ENCODE assay signal across 10 cellular contexts in the genomic region with DNA sequence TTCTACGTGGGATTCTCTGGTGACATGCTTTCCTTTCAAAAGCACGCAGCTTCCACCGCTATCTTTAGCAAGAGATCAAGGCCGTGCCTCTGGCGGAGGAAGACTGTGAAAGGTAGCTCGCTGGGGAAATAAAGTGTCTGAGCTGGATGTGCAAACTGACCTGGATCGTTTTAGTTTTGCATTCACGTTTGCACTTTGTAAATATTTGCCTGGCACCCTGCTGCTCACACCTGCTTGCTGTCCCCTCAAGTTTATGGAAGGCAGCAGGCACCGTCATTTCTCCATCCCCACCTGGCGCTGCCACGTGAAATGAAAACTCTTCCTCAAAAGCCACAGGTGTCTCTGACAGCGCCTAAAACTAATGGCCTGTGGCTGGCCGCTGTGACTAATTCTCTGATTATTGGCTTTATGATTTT. TPM values are rescaled to one million over a fixed set of nuclear protein-coding genes. Genes with fewer than 3 reads are reported as not detected.
DNase-seq lines count a peak whose midpoint lies in the region; ATAC-seq, FAIRE-seq and TF ChIP-seq lines count a peak whose summit lies in the region.
"Had no signal": no experiment of that assay in that cellular context is flagged by ENCODE, and none has a peak within 500 bp of the region (broad histone marks: within the 10 kb centered on the region; RNA-seq: fewer than 3 reads in every experiment).

No MANE protein-coding gene starts in this region.

- no peaks in the 10 kb centered on the region for H3K27me3 ChIP-seq in psoas muscle (ENCODE audit: insufficient read depth in 3 of 3, low read length in 2 of 3)
- peaks cover 0 to 5% (median 0%) of the 10 kb centered on the region in 3 donors for H3K27me3 ChIP-seq in sigmoid colon
- H3K27me3 ChIP-seq in trophoblast cell (ENCODE audit: insufficient read depth, low read length): no peaks in the 10 kb centered on the region

- H3K23ac ChIP-seq in trophoblast cell (ENCODE audit: low read length): no peak overlapping the region

- TF ChIP-seq POLR2A in sigmoid colon (IDR thresholded peaks at IDR 0.05): no peak

- H3K27ac ChIP-seq in psoas muscle (peak overlapping the region; percentile 19), sigmoid colon (no peak overlapping the region), trophoblast cell (ENCODE audit: low read depth, low read length) (no peak overlapping the region)
- H3K27ac ChIP-seq: left lung had no signal

- H3K36me3 ChIP-seq in psoas muscle (ENCODE audit: insufficient read depth in 1 of 2, low read depth in 1 of 2): no peaks in the 10 kb centered on the region
- H3K36me3 ChIP-seq in sigmoid colon: no peaks in the 10 kb centered on the region
- no peaks in the 10 kb centered on the region for H3K36me3 ChIP-seq in trophoblast cell (ENCODE audit: control insufficient read depth in 1 of 2, insufficient read depth in 2 of 2, low read length in 2 of 2)
- H3K36me3 ChIP-seq: left lung had no signal

- H3K9me3 ChIP-seq in psoas muscle (no peaks in the 10 kb centered on the region), sigmoid colon (no peaks in the 10 kb centered on the region), trophoblast cell (ENCODE audit: insufficient read depth, low read depth, low read length) (no peaks in the 10 kb centered on the region)
- H3K9me3 ChIP-seq: left lung had no signal

- H3K4me1 ChIP-seq in psoas muscle (peaks cover 21% of the 10 kb centered on the region), sigmoid colon (peaks cover 0 to 7% (median 0%) of the 10 kb centered on the region in 4 donors), trophoblast cell (ENCODE audit: control insufficient read depth in 1 of 2, insufficient read depth in 2 of 2, low read length in 2 of 2) (no peaks in the 10 kb centered on the region)

- H4K8ac ChIP-seq in trophoblast cell (ENCODE audit: low read depth, low read length): no peak overlapping the region

- TF ChIP-seq EP300 in sigmoid colon (IDR thresholded peaks at IDR 0.05): no peak

- no peak overlapping the region for H3K9ac ChIP-seq in trophoblast cell (ENCODE audit: low read length)

- intact Hi-C loops in psoas muscle (cut with DNase I) (loop anchor here in 1 of 2 donors (10.0 kb wide), 1 partner anchor 46 kb away; a partner anchor contains a TSS), sigmoid colon (cut with DNase I) (no loop called here)

- FAIRE-seq in GM19239 (lab: Jason Lieb, UNC): peak; percentile 77

- no peak overlapping the region for H4K12ac ChIP-seq in trophoblast cell (ENCODE audit: low read depth, low read length)

- no peaks in the 10 kb centered on the region for H3K79me1 ChIP-seq in trophoblast cell (ENCODE audit: low read length)

- DNase-seq in GM19239 (ENCODE audit: insufficient read length, low spot score) (no peak), NCI-H345 (lab: John Stamatoyannopoulos, UW) (peak; percentile 97), choroid plexus epithelial cell (ENCODE audit: low read depth) (peak; percentile 10), psoas muscle (no peak), sigmoid colon (no peak), trophoblast cell (no peak)
- DNase-seq: dermis blood vessel endothelial cell had no signal

- H3K18ac ChIP-seq in trophoblast cell (ENCODE audit: low read length): no peak overlapping the region

- no peaks in the 10 kb centered on the region for H3K79me2 ChIP-seq in trophoblast cell (ENCODE audit: control insufficient read depth, insufficient read depth, low read length, poor library complexity)

- TF ChIP-seq CTCF in choroid plexus epithelial cell (conservative IDR thresholded peaks at IDR 0.05; ENCODE audit: low read depth, low read length): no peak
- no peak for TF ChIP-seq CTCF in psoas muscle (IDR thresholded peaks at IDR 0.05)
- no peak for TF ChIP-seq CTCF in sigmoid colon (IDR thresholded peaks at IDR 0.05)

- ATAC-seq in psoas muscle (peak in 2 of 4 donors; percentile 30 to 59), GM18909 (IDR thresholded peaks at IDR 0.05; ENCODE audit: poor library complexity, unreplicated experiment) (no peak), HG03565 (IDR thresholded peaks at IDR 0.05; ENCODE audit: unreplicated experiment) (no peak)
- ATAC-seq: left lung had no signal

- H2AK5ac ChIP-seq in trophoblast cell (ENCODE audit: low read length): no peak overlapping the region

- no peak overlapping the region for H2AFZ ChIP-seq in trophoblast cell (ENCODE audit: insufficient read depth, low read length, poor library complexity)

- H2BK120ac ChIP-seq in trophoblast cell (ENCODE audit: insufficient read depth, low read length, poor library complexity): no peak overlapping the region

- 19 to 25% (median 21%) methylated on average over 13 of the region's 13 CpGs for whole genome bisulfite sequencing in psoas muscle, 3 donors
- WGBS in sigmoid colon, 2 donors: 8 to 51% methylated on average over 13 of the region's 13 CpGs
- WGBS in trophoblast cell (ENCODE audit: extremely low coverage, insufficient coverage, insufficient read length): no CpG with 5 or more reads among the region's 13 CpGs

- H3K14ac ChIP-seq in trophoblast cell (ENCODE audit: low read length): no peak overlapping the region

- no peak overlapping the region for H3K4me2 ChIP-seq in trophoblast cell (ENCODE audit: low read length)

- H2BK12ac ChIP-seq in trophoblast cell (ENCODE audit: low read length): no peak overlapping the region

- H2BK5ac ChIP-seq in trophoblast cell (ENCODE audit: low read depth, low read length, poor library complexity): no peak overlapping the region

- H3K4me3 ChIP-seq in choroid plexus epithelial cell (ENCODE audit: low read depth, low read length) (peak overlapping the region; percentile 47), psoas muscle (peak overlapping the region; percentile 24), sigmoid colon (peak overlapping the region in 2 of 4 donors; percentile 5 to 12), trophoblast cell (ENCODE audit: low read depth, low read length) (no peak overlapping the region)
- H3K4me3 ChIP-seq: left lung had no signal

- no peak overlapping the region for H4K91ac ChIP-seq in trophoblast cell (ENCODE audit: low read depth, low read length)

- no peak overlapping the region for H3K4ac ChIP-seq in trophoblast cell (ENCODE audit: low read depth, low read length)

RNA-seq across cellular contexts. Expression of a gene that starts 44.0 kb away (rescaled TPM):
- 100 to 1,000 TPM in 2 of 4 donors, 10 to 100 TPM in 2; 91.8 to 132 (median 103) TPM for total RNA-seq in psoas muscle
- 100 to 1,000 TPM; 183 to 387 (median 258) TPM for polyA plus RNA-seq in psoas muscle
- total RNA-seq in sigmoid colon: 100 to 1,000 TPM in 3 of 4 donors, 10 to 100 TPM in 1; 68.6 to 158 (median 125) TPM
- 100 to 1,000 TPM; 108 to 158 (median 123) TPM for polyA plus RNA-seq in sigmoid colon
- polyA plus RNA-seq in trophoblast cell (2013): 196 and 202 TPM in 2 replicates

Comparison
In these comparisons a context has a peak if more than half of its experiments do, and no peak if none do; other contexts are left out.
1. DNase-seq: peak in NCI-H345 (single experiment) and choroid plexus epithelial cell (single experiment); none in GM19239 (single experiment), psoas muscle (0 of 2), sigmoid colon (single experiment) and trophoblast cell (0 of 2).